ENCODE assay signal across 8 cellular contexts in genomic region chr12:111034148-111034910, GRCh38. TPM values are rescaled to one million over a fixed set of nuclear protein-coding genes. Genes with fewer than 3 reads are reported as not detected.
DNase-seq lines count a peak whose midpoint lies in the region; ATAC-seq and TF ChIP-seq lines count a peak whose summit lies in the region.

CUX2 (plus strand) TSS chr12:111034165.

- H3K9me3 ChIP-seq in BLaER1 (no peaks in the 10 kb centered on the region), HUES64 (ENCODE audit: insufficient read depth, low read depth, low read length) (no peaks in the 10 kb centered on the region), adipocyte (ENCODE audit: control insufficient read depth, low read length) (no peaks in the 10 kb centered on the region), mesodermal cell (ENCODE audit: control insufficient read depth, low read length) (no peaks in the 10 kb centered on the region)

- DNase-seq in adipocyte (ENCODE audit: low read depth) (peak; percentile 17), AML-193 (lab: John Stamatoyannopoulos, UW) (no peak), GM10266 (ENCODE audit: extremely low spot score) (no peak), Ammon's horn (ENCODE audit: low spot score) (no peak)

- WGBS in HUES64, result under 1% methylated on average over 102 of the region's 102 CpGs
- 0% methylated on average over 52 to 56 of the region's 102 CpGs for WGBS in mesodermal cell (ENCODE audit: insufficient coverage in 2 of 2), 2 experiments

- no peak within 1 kb of the TSS for H3K27ac ChIP-seq in BLaER1
- H3K27ac ChIP-seq in HUES64 (ENCODE audit: low read depth, low read length), result peak within 1 kb of the TSS; percentile 50; the same call in 1 of the 2 replicates
- no peak within 1 kb of the TSS for H3K27ac ChIP-seq in mesodermal cell (ENCODE audit: low read depth, low read length, severe bottlenecking)

- H4K20me1 ChIP-seq in BLaER1, result peaks cover 54% of the 10 kb centered on the region

- ATAC-seq in GM21423 (IDR thresholded peaks at IDR 0.05; ENCODE audit: unreplicated experiment), result no peak

- H3K4me2 ChIP-seq in BLaER1, result peak within 1 kb of the TSS; percentile 82

- H3K4me1 ChIP-seq in BLaER1, result peaks cover 33% of the 10 kb centered on the region
- H3K4me1 ChIP-seq in HUES64 (ENCODE audit: insufficient read depth, low read length), result peaks cover 8% of the 10 kb centered on the region; the same call in 1 of the 2 replicates
- H3K4me1 ChIP-seq in adipocyte (ENCODE audit: control insufficient read depth, insufficient read depth, low read length), result no peaks in the 10 kb centered on the region
- H3K4me1 ChIP-seq in mesodermal cell (ENCODE audit: control insufficient read depth, insufficient read depth, low read length, poor library complexity, severe bottlenecking), result peaks cover 14% of the 10 kb centered on the region

- H3K9ac ChIP-seq in BLaER1, result no peak within 1 kb of the TSS
- H3K9ac ChIP-seq in HUES64 (ENCODE audit: low read depth, low read length), result peak within 1 kb of the TSS; percentile 81
- no peak within 1 kb of the TSS for H3K9ac ChIP-seq in adipocyte (ENCODE audit: low read length)

- no peak for TF ChIP-seq CTCF in GM10266 (IDR thresholded peaks at IDR 0.05; ENCODE audit: control insufficient read depth, insufficient read depth, low read depth, missing control alignments)

- H3K27me3 ChIP-seq in BLaER1 (peaks cover 92% of the 10 kb centered on the region), HUES64 (ENCODE audit: insufficient read depth, low read length) (peaks cover 38% of the 10 kb centered on the region), adipocyte (replicated peaks; ENCODE audit: control insufficient read depth, insufficient read depth, low read length) (peaks cover 66% of the 10 kb centered on the region)

- no peaks in the 10 kb centered on the region for H3K36me3 ChIP-seq in BLaER1
- no peaks in the 10 kb centered on the region for H3K36me3 ChIP-seq in HUES64 (ENCODE audit: insufficient read depth, low read length)
- H3K36me3 ChIP-seq in adipocyte (ENCODE audit: control insufficient read depth, insufficient read depth, low read length, severe bottlenecking), result no peaks in the 10 kb centered on the region
- no peaks in the 10 kb centered on the region for H3K36me3 ChIP-seq in mesodermal cell (ENCODE audit: control insufficient read depth, insufficient read depth, low read length)

- H3K4me3 ChIP-seq in BLaER1 (peak within 1 kb of the TSS; percentile 63), HUES64 (ENCODE audit: low read length) (peak within 1 kb of the TSS; percentile 72), adipocyte (ENCODE audit: low read length) (no peak within 1 kb of the TSS), mesodermal cell (ENCODE audit: extremely low read depth, insufficient read depth, low read length, poor library complexity, severe bottlenecking) (peak within 1 kb of the TSS; percentile 51)

RNA-seq across cellular contexts. Expression of gene CUX2, which starts in this region (rescaled TPM):
- polyA plus RNA-seq in HUES64 (2013, experiment 1 of 2), result 2.4 TPM
- polyA plus RNA-seq in HUES64 (2013, experiment 2 of 2), result 2.5 TPM
- 2.8 TPM for polyA plus RNA-seq in mesodermal cell (2013, experiment 1 of 2)
- polyA plus RNA-seq in mesodermal cell (2013, experiment 2 of 2), result 1.9 TPM
